ENCODE assay signal across 8 cellular contexts in the genomic region with DNA sequence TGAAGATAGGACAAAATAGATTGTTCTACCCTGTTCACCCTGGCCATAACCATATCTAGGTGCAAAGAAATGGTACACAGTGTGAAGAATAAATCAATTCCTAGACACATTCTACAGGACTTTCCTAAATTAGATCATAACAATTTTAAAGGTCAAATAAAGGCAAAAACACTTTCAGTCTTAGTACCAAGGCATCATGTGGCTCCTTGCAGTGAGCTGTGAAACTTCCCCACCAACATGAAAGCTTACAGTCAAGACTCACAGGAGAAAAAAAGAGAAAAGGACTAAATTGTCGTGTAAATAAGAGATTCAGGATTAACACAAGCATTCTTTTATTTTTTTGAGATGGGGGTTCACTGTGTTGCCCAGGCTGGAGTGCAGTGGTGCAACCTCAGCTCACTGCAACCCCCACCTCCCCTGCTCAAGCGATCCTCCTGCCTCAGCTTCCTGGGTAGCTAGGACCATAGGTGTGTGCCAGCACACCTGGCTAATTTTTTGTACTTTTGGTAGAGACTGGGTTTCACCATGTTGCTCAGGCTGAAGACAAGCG. TPM values are rescaled to one million over a fixed set of nuclear protein-coding genes. Genes with fewer than 3 reads are reported as not detected.
DNase-seq lines count a peak whose midpoint lies in the region; ATAC-seq and TF ChIP-seq lines count a peak whose summit lies in the region.

No MANE protein-coding gene starts in this region.

- H3K9ac ChIP-seq in MM.1S (ENCODE audit: low read length), result no peak overlapping the region

- peak overlapping the region; percentile 32 for H3K4me3 Mint-ChIP-seq in CD8-positive, alpha-beta T cell
- H3K4me3 Mint-ChIP-seq in immature natural killer cell, result no peak overlapping the region

- no peak overlapping the region; the same call in 1 of the 2 replicates for H2AFZ ChIP-seq in MM.1S (ENCODE audit: low read length)

- intact Hi-C loops in CD8-positive, alpha-beta T cell (cut with DNase I, micrococcal nuclease), result no loop called here

- peak overlapping the region; percentile 52; the same call in 1 of the 2 replicates for H3K4me2 ChIP-seq in MM.1S (ENCODE audit: low read depth, low read length)

- DNase-seq in CD8-positive, alpha-beta T cell, result no peak
- DNase-seq in MM.1S (peak; percentile 70), immature natural killer cell (no peak), NCI-H748 treated with DMSO at 0.1 percent for 48 hours (lab: John Stamatoyannopoulos, UW) (no peak), NCI-H1092 (lab: John Stamatoyannopoulos, UW) (no peak), NOMO-1 treated with dmso at 0.1 percent for 144 hours (lab: John Stamatoyannopoulos, UW; ENCODE audit: unreplicated experiment) (no peak)

- no peak overlapping the region for H3K27ac ChIP-seq in CD8-positive, alpha-beta T cell (ENCODE audit: low read depth, low read length)
- peak overlapping the region; percentile 64; the same call in 1 of the 2 replicates for H3K27ac ChIP-seq in MM.1S (ENCODE audit: low read length)

- no peaks in the 10 kb centered on the region for H4K20me1 ChIP-seq in MM.1S (ENCODE audit: insufficient read depth, low read length)

- peak overlapping the region; percentile 79 for H3K27ac Mint-ChIP-seq in CD8-positive, alpha-beta T cell
- peak overlapping the region; percentile 42 to 86 (median 73) for H3K27ac Mint-ChIP-seq in immature natural killer cell

- peaks cover 24% of the 10 kb centered on the region for H3K4me1 ChIP-seq in CD8-positive, alpha-beta T cell (ENCODE audit: insufficient read depth, low read length)
- peaks cover 17% of the 10 kb centered on the region for H3K4me1 ChIP-seq in MM.1S (ENCODE audit: low read length)

- H3K27me3 ChIP-seq in CD8-positive, alpha-beta T cell (ENCODE audit: insufficient read depth, low read length), result no peaks in the 10 kb centered on the region
- no peaks in the 10 kb centered on the region for H3K27me3 ChIP-seq in MM.1S (replicated peaks; ENCODE audit: insufficient read depth, low read length)

- TF ChIP-seq CTCF in CD8-positive, alpha-beta T cell (IDR thresholded peaks at IDR 0.05), result no peak
- TF ChIP-seq CTCF in MM.1S (IDR thresholded peaks at IDR 0.05; ENCODE audit: low read length), result no peak

- H3K9me3 Mint-ChIP-seq in CD8-positive, alpha-beta T cell, result no peaks in the 10 kb centered on the region
- H3K9me3 Mint-ChIP-seq in immature natural killer cell, result no peaks in the 10 kb centered on the region

- peak overlapping the region; percentile 12 for H3K4me3 ChIP-seq in CD8-positive, alpha-beta T cell (ENCODE audit: low read depth, low read length)
- no peak overlapping the region for H3K4me3 ChIP-seq in MM.1S (ENCODE audit: low read length)

- peaks cover 65% of the 10 kb centered on the region for H3K36me3 Mint-ChIP-seq in CD8-positive, alpha-beta T cell
- H3K36me3 Mint-ChIP-seq in immature natural killer cell, result peaks cover 26 to 35% (median 26%) of the 10 kb centered on the region in 3 donors

- no peaks in the 10 kb centered on the region for H3K27me3 Mint-ChIP-seq in CD8-positive, alpha-beta T cell (ENCODE audit: low read depth)
- H3K27me3 Mint-ChIP-seq in immature natural killer cell (ENCODE audit: low read depth in 3 of 3), result no peaks in the 10 kb centered on the region

- POLR2A ChIA-PET in CD8-positive, alpha-beta T cell (lab: Charles Lee), result interaction anchor here (0.7 kb wide), 1 partner anchor 51 kb away, joined by 3 read pairs; no protein-coding TSS in a partner anchor

- peaks cover 13% of the 10 kb centered on the region for H3F3A ChIP-seq in MM.1S (ENCODE audit: insufficient read depth, low read length)

- H3K4me1 Mint-ChIP-seq in CD8-positive, alpha-beta T cell (ENCODE audit: low read depth), result peaks cover 56% of the 10 kb centered on the region
- peaks cover 15 to 40% of the 10 kb centered on the region in 2 donors for H3K4me1 Mint-ChIP-seq in immature natural killer cell

- peak; percentile 46 for ATAC-seq in CD8-positive, alpha-beta T cell
- ATAC-seq in GM21515 (IDR thresholded peaks at IDR 0.05; ENCODE audit: unreplicated experiment) (peak; percentile 59), HG03025 (IDR thresholded peaks at IDR 0.05; ENCODE audit: low FRiP score, unreplicated experiment) (no peak)

- CTCF ChIA-PET in CD8-positive, alpha-beta T cell (lab: Charles Lee), result interaction anchor here (0.6 to 2.5 kb wide), 3 partner anchors 17 to 51 kb away, joined by 3 to 11 read pairs (median 3); a partner anchor contains a TSS

- no peaks in the 10 kb centered on the region for H3K9me3 ChIP-seq in CD8-positive, alpha-beta T cell (ENCODE audit: low read length)
- no peaks in the 10 kb centered on the region for H3K9me3 ChIP-seq in MM.1S (replicated peaks; ENCODE audit: insufficient read depth, low read length)

- H3K9me2 ChIP-seq in MM.1S (replicated peaks; ENCODE audit: insufficient read depth, low read length), result no peaks in the 10 kb centered on the region

- no peaks in the 10 kb centered on the region for H3K79me2 ChIP-seq in MM.1S (ENCODE audit: low read length)

- peaks cover 12% of the 10 kb centered on the region for H3K36me3 ChIP-seq in CD8-positive, alpha-beta T cell (ENCODE audit: insufficient read depth, low read length)
- no peaks in the 10 kb centered on the region for H3K36me3 ChIP-seq in MM.1S (replicated peaks; ENCODE audit: insufficient read depth, low read length)

RNA-seq across cellular contexts. Expression of a gene that starts 14.2 kb away (rescaled TPM):
- 10 to 100 TPM; 29.6 to 30.1 TPM for total RNA-seq in CD8-positive, alpha-beta T cell
- polyA plus RNA-seq in immature natural killer cell, result 100 to 1,000 TPM; 133 to 162 (median 148) TPM

RNA-seq across cellular contexts. Expression of a gene that starts 51.0 kb away (rescaled TPM):
- 10 to 100 TPM; 17.6 to 22.6 TPM for total RNA-seq in CD8-positive, alpha-beta T cell
- 1 to 10 TPM; 4.3 to 6.2 (median 5.1) TPM for polyA plus RNA-seq in immature natural killer cell

RNA-seq across cellular contexts. Expression of a gene that starts 59.4 kb away (rescaled TPM):
- total RNA-seq in CD8-positive, alpha-beta T cell, result 100 to 1,000 TPM; 224 to 240 TPM
- 10 to 100 TPM; 15.7 to 38.7 (median 20.1) TPM for polyA plus RNA-seq in immature natural killer cell
